In the genomic region with DNA sequence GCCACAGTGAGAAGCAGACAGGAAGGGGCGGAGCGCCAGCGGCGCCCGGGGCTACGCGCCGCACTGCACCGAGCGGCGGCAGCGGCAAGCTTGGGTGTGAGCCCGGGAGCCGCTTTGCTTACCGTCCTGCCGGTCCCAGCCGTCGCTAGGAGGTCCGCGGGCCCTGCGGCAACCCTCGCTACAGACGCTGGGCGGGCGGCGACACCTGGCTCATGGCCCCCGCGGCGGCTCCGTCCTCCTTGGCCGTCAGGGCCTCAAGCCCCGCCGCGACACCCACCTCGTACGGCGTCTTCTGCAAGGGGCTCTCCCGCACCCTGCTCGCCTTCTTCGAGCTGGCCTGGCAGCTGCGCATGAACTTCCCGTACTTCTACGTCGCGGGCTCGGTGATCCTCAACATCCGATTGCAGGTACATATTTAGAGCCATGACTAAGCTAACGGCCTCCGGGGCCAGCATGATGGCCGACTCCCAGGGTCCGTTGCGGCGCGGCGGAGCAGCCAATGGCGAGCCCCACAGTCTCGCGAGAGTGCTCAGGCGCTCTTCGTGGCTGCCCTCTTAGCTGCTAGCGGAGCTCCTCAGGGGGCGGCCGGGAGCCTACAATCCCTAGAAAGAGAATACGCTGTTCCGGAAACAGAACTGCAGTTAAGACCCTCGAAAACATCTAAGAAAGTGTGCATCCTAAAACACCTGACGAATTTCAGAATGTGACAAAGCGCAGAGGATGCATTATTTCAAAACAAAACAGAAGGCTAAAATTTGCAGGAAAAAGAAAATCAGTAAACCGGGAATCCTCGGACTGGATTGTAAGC, we compare ENCODE assay signal across 8 cellular contexts. TPM values are rescaled to one million over a fixed set of nuclear protein-coding genes. Genes with fewer than 3 reads are reported as not detected.
A peak's percentile ranks its signal among the peaks of the same experiment; 100 is the strongest.
DNase-seq lines count a peak whose midpoint lies in the region; TF ChIP-seq lines count a peak whose summit lies in the region.

A gene (plus strand): TSS at position 50 of the 808 bp plus-strand sequence. CDS start 163 bp downstream, at position 213.

- H3K9me3 ChIP-seq in SJSA1 (replicated peaks): no peaks in the 10 kb centered on the region
- no peaks in the 10 kb centered on the region for H3K9me3 ChIP-seq in neural progenitor cell (ENCODE audit: low read depth)
- H3K9me3 ChIP-seq in stomach smooth muscle (ENCODE audit: control insufficient read depth in 2 of 2, low read length in 2 of 2): no peaks in the 10 kb centered on the region

- H3K4me2 ChIP-seq in neural progenitor cell: peak within 1 kb of the TSS; percentile 87

- peaks cover 10% of the 10 kb centered on the region for H3K4me1 ChIP-seq in SJSA1 (replicated peaks)
- peaks cover 34% of the 10 kb centered on the region for H3K4me1 ChIP-seq in neural progenitor cell
- H3K4me1 ChIP-seq in stomach smooth muscle (ENCODE audit: control insufficient read depth, insufficient read depth, low read length): peaks cover 5% of the 10 kb centered on the region

- peaks cover 25% of the 10 kb centered on the region for H3K4me1 Mint-ChIP-seq in neural progenitor cell

- H4K20me1 ChIP-seq in neural progenitor cell (ENCODE audit: low read depth): peaks cover 39% of the 10 kb centered on the region

- peak within 1 kb of the TSS; percentile 74 for H2AFZ ChIP-seq in neural progenitor cell (replicated peaks)

- peak within 1 kb of the TSS; percentile 99 for H3K4me3 Mint-ChIP-seq in neural progenitor cell

- no peaks in the 10 kb centered on the region for H3K9me3 Mint-ChIP-seq in neural progenitor cell

- peaks cover 3% of the 10 kb centered on the region for H3K27me3 Mint-ChIP-seq in neural progenitor cell (ENCODE audit: insufficient read depth, low read depth)

- peak; percentile 65 for DNase-seq in GM04503 (ENCODE audit: low read depth)
- peak; percentile 69 for DNase-seq in HFF-Myc (ENCODE audit: extremely low read depth, low read depth)
- peak; percentile 91 for DNase-seq in MV-4-11 (lab: John Stamatoyannopoulos, UW)
- DNase-seq in SJSA1 (ENCODE audit: low read depth in 1 of 2, low spot score in 2 of 2): peak; percentile 89 to 94
- peak; percentile 88 for DNase-seq in activated naive CD4-positive, alpha-beta T cell treated with Interleukin-2 at 50 U/mL for 16 hours
- DNase-seq in foreskin melanocyte: peak; percentile 89
- peak; percentile 99 for DNase-seq in neural progenitor cell (ENCODE audit: low spot score)

- H3K27me3 ChIP-seq in SJSA1 (replicated peaks) (no peaks in the 10 kb centered on the region), neural progenitor cell (no peaks in the 10 kb centered on the region), stomach smooth muscle (ENCODE audit: control insufficient read depth in 1 of 2, insufficient read depth in 2 of 2, low read length in 2 of 2) (peaks cover 0 to 3% of the 10 kb centered on the region in 2 donors)

- peak within 1 kb of the TSS; percentile 94 for H3K27ac ChIP-seq in SJSA1
- peak within 1 kb of the TSS; percentile 96 for H3K27ac ChIP-seq in neural progenitor cell
- H3K27ac ChIP-seq in stomach smooth muscle (ENCODE audit: low read length): peak within 1 kb of the TSS; percentile 88

- H3K9ac ChIP-seq in neural progenitor cell: peak within 1 kb of the TSS; percentile 93
- H3K9ac ChIP-seq in stomach smooth muscle (ENCODE audit: low read length in 2 of 2): peak within 1 kb of the TSS; percentile 69 to 91

- peaks cover 32% of the 10 kb centered on the region for H3K36me3 Mint-ChIP-seq in neural progenitor cell

- H3K27ac Mint-ChIP-seq in neural progenitor cell: peak within 1 kb of the TSS; percentile 100

- peaks cover 3% of the 10 kb centered on the region for H3F3A ChIP-seq in neural progenitor cell (ENCODE audit: low read depth)

- peaks cover 92% of the 10 kb centered on the region for H3K79me2 ChIP-seq in neural progenitor cell (ENCODE audit: low read depth)

- H3K4me3 ChIP-seq in HFF-Myc (replicated peaks; ENCODE audit: low read depth, low read length) (peak within 1 kb of the TSS; percentile 67), SJSA1 (peak within 1 kb of the TSS; percentile 83), neural progenitor cell (peak within 1 kb of the TSS; percentile 73), stomach smooth muscle (ENCODE audit: low read length in 2 of 2) (peak within 1 kb of the TSS; percentile 70 to 88)

- H3K36me3 ChIP-seq in SJSA1: peaks cover 45% of the 10 kb centered on the region
- no peaks in the 10 kb centered on the region for H3K36me3 ChIP-seq in neural progenitor cell
- no peaks in the 10 kb centered on the region for H3K36me3 ChIP-seq in stomach smooth muscle (ENCODE audit: control insufficient read depth in 2 of 2, insufficient read depth in 2 of 2, low read length in 2 of 2)

- no peak for TF ChIP-seq CTCF in HFF-Myc (IDR thresholded peaks at IDR 0.05; ENCODE audit: low read depth, low read length, missing control alignments)
- no peak for TF ChIP-seq CTCF in neural progenitor cell (IDR thresholded peaks at IDR 0.05)

RNA-seq across cellular contexts. Expression of the gene that starts here (rescaled TPM):
- total RNA-seq in SJSA1 (2014; rRNA removed; shearing (Covaris generic)): 11.3 and 13.2 TPM in 2 replicates
- 11.6 and 16.3 TPM in 2 replicates for total RNA-seq in neural progenitor cell (ENCODE audit: low replicate concordance)

Comparison
In these comparisons a context has a peak if more than half of its experiments do, and no peak if none do; other contexts are left out.
1. Peak in every context shown above with its lines: DNase-seq, H3K4me3 ChIP-seq and H3K27ac ChIP-seq.